26 cellular contexts compared by ENCODE assay signal in the genomic region with DNA sequence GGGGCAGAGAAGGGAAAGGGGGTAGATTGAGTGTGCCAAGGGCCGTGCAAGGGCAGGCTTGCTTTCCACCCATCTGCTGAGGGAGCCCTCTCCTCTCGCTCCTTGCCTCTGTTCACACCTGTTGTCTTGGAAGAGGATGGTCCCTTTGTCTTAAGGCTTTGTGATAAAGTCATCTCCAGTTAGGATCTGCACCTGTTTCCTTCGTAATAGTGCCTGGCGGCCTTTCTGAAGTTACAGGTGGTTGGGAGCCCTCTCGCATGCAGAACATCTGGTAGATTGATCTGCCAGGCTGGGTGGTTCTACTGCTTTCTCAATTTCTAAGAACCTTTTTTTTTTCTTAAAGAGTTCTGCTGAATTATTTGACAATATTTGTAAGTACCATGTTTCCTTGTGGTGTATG.
"Had no signal": no experiment of that assay in that cellular context is flagged by ENCODE, and none has a peak within 500 bp of the region (broad histone marks: within the 10 kb centered on the region; RNA-seq: fewer than 3 reads in every experiment).

No MANE protein-coding gene starts in this region.

- H3K27ac ChIP-seq: left lung, lower lobe of right lung, neural progenitor cell, neutrophil, parathyroid adenoma, right lobe of liver, tibial nerve, upper lobe of left lung, vagina had no signal

- H3K27me3 ChIP-seq: left lung, neural progenitor cell, neutrophil, right lobe of liver, tibial nerve, vagina had no signal

- DNase-seq: hippocampal formation; kidney; left colon; left lung; lower lobe of right lung; mammary epithelial cell; mesenchymal stem cell; naive B cell; natural killer cell; nephron progenitor cell; occipital lobe; right lobe of liver; stimulated activated CD4-positive, alpha-beta T cell treated with anti-CD3 and anti-CD28 coated beads, Interleukin-1b, Interleukin-23, amount 100 ng/mL, for 48 hours; stimulated activated CD4-positive, alpha-beta T cell treated with anti-CD3 and anti-CD28 coated beads, Interleukin-4, amount 100 ng/mL, for 1 hour; stimulated activated naive CD4-positive, alpha-beta T cell treated with Interleukin-2 at 50 U/mL for 16 hours; stimulated activated naive CD8-positive, alpha-beta T cell treated with anti-CD3 and anti-CD28 coated beads, Interleukin-15, amount 100 ng/mL, for 72 hours; substantia nigra; upper lobe of left lung had no signal

- H3K4me3 Mint-ChIP-seq: naive B cell; natural killer cell; nephron progenitor cell; neural progenitor cell; stimulated activated memory B cell treated with anti-CD40 and anti-IgM and Interleukin-4, amounts not matched to agents 10 μg/mL and 1 μg/mL and 100 μg/mL, for 72 hours; stimulated activated naive CD8-positive, alpha-beta T cell treated with anti-CD3 and anti-CD28 coated beads, Interleukin-15, amount 100 ng/mL, for 72 hours had no signal

- H3K36me3 Mint-ChIP-seq: natural killer cell had no signal

- H3K9me3 Mint-ChIP-seq: natural killer cell; nephron progenitor cell; neural progenitor cell; stimulated activated memory B cell treated with anti-CD40 and anti-IgM and Interleukin-4, amounts not matched to agents 10 μg/mL and 1 μg/mL and 100 μg/mL, for 72 hours; stimulated activated naive CD8-positive, alpha-beta T cell treated with anti-CD3 and anti-CD28 coated beads, Interleukin-15, amount 100 ng/mL, for 72 hours had no signal

- H3K9ac ChIP-seq: neural progenitor cell, parathyroid adenoma had no signal

- H3K27ac Mint-ChIP-seq: natural killer cell; nephron progenitor cell; neural progenitor cell; progenitor cell of endocrine pancreas; stimulated activated memory B cell treated with anti-CD40 and anti-IgM and Interleukin-4, amounts not matched to agents 10 μg/mL and 1 μg/mL and 100 μg/mL, for 72 hours; stimulated activated naive CD8-positive, alpha-beta T cell treated with anti-CD3 and anti-CD28 coated beads, Interleukin-15, amount 100 ng/mL, for 72 hours had no signal

- H3K4me1 ChIP-seq: lower lobe of right lung, neural progenitor cell, parathyroid adenoma, right lobe of liver, upper lobe of left lung, vagina had no signal

- ATAC-seq: left colon; left lung; lower lobe of right lung; natural killer cell; right lobe of liver; stimulated activated memory B cell treated with anti-CD40 and anti-IgM and Interleukin-4, amounts not matched to agents 10 μg/mL and 1 μg/mL and 100 μg/mL, for 72 hours; stimulated activated naive CD8-positive, alpha-beta T cell treated with anti-CD3 and anti-CD28 coated beads, Interleukin-15, amount 100 ng/mL, for 72 hours had no signal

- H3K27me3 Mint-ChIP-seq: naive B cell; progenitor cell of endocrine pancreas; stimulated activated memory B cell treated with anti-CD40 and anti-IgM and Interleukin-4, amounts not matched to agents 10 μg/mL and 1 μg/mL and 100 μg/mL, for 72 hours; stimulated activated naive CD8-positive, alpha-beta T cell treated with anti-CD3 and anti-CD28 coated beads, Interleukin-15, amount 100 ng/mL, for 72 hours had no signal

- H3K79me2 ChIP-seq: parathyroid adenoma had no signal

- H3K4me3 ChIP-seq: left lung, lower lobe of right lung, neural progenitor cell, right lobe of liver, smooth muscle cell, tibial nerve, upper lobe of left lung, vagina had no signal

- H3K9me3 ChIP-seq: left lung, lower lobe of right lung, neutrophil, right lobe of liver, tibial nerve, upper lobe of left lung, vagina had no signal

- H3K4me1 Mint-ChIP-seq: natural killer cell; nephron progenitor cell; neural progenitor cell; stimulated activated naive CD8-positive, alpha-beta T cell treated with anti-CD3 and anti-CD28 coated beads, Interleukin-15, amount 100 ng/mL, for 72 hours had no signal

- H3K4me2 ChIP-seq: neural progenitor cell, smooth muscle cell had no signal

- H3K36me3 ChIP-seq: neural progenitor cell had no signal

- H2AFZ ChIP-seq: neural progenitor cell, parathyroid adenoma had no signal
